16 cellular contexts compared by ENCODE assay signal in genomic region chr10:24505759-24506158, GRCh38.
"Had no signal": no experiment of that assay in that cellular context is flagged by ENCODE, and none has a peak within 500 bp of the region (broad histone marks: within the 10 kb centered on the region; RNA-seq: fewer than 3 reads in every experiment).

No MANE protein-coding gene starts in this region.

- DNase-seq: activated CD4-positive, alpha-beta T cell treated with anti-CD3 and anti-CD28 coated beads for 36 hours; activated CD8-positive, alpha-beta memory T cell treated with anti-CD3 and anti-CD28 coated beads, Interleukin-2, amount 50 U/mL, for 48 hours; activated CD8-positive, alpha-beta T cell treated with anti-CD3 and anti-CD28 coated beads for 36 hours; activated naive CD4-positive, alpha-beta T cell; esophagus squamous epithelium; hippocampal formation; mammary epithelial cell; naive thymus-derived CD4-positive, alpha-beta T cell; stimulated activated CD4-positive, alpha-beta T cell treated with anti-CD3 and anti-CD28 coated beads, Interleukin-4, amount 100 ng/mL, for 24 hours; T-helper 9 cell had no signal

- H3K4me3 ChIP-seq: esophagus squamous epithelium, thoracic aorta had no signal

- H3K4me1 Mint-ChIP-seq: activated CD4-positive, alpha-beta T cell treated with anti-CD3 and anti-CD28 coated beads for 36 hours; central memory CD8-positive, alpha-beta T cell; naive thymus-derived CD4-positive, alpha-beta T cell had no signal

- H3K4me3 Mint-ChIP-seq: activated CD4-positive, alpha-beta T cell treated with anti-CD3 and anti-CD28 coated beads for 36 hours; activated CD8-positive, alpha-beta T cell treated with anti-CD3 and anti-CD28 coated beads for 36 hours; activated T-helper 1 cell treated with anti-CD3 and anti-CD28 coated beads, Interleukin-12 subunit alpha, Interleukin-12 subunit beta, Interleukin-2, Interleukin-4 antibody, amounts not matched to agents 30 ng/mL and 10 ng/mL and 1 ng/mL, durations not matched to agents 14 hours and 24 hours and 36 hours; brain; central memory CD8-positive, alpha-beta T cell; dendritic cell treated with granulocyte-macrophage colony-stimulating factor and Interleukin-4, amounts not matched to agents 40 ng/mL and 50 ng/mL, for 4 days; naive thymus-derived CD4-positive, alpha-beta T cell; stimulated activated naive CD8-positive, alpha-beta T cell treated with anti-CD3 and anti-CD28 coated beads, Interleukin-15, Interleukin-2, amounts not matched to agents 100 ng/mL and 50 ng/mL, for 24 hours had no signal

- H3K27ac Mint-ChIP-seq: activated CD4-positive, alpha-beta T cell treated with anti-CD3 and anti-CD28 coated beads for 36 hours; activated CD8-positive, alpha-beta T cell treated with anti-CD3 and anti-CD28 coated beads for 36 hours; activated T-helper 1 cell treated with anti-CD3 and anti-CD28 coated beads, Interleukin-12 subunit alpha, Interleukin-12 subunit beta, Interleukin-2, Interleukin-4 antibody, amounts not matched to agents 30 ng/mL and 10 ng/mL and 1 ng/mL, durations not matched to agents 14 hours and 24 hours and 36 hours; brain; dendritic cell treated with granulocyte-macrophage colony-stimulating factor and Interleukin-4, amounts not matched to agents 40 ng/mL and 50 ng/mL, for 4 days; naive thymus-derived CD4-positive, alpha-beta T cell; stimulated activated naive CD8-positive, alpha-beta T cell treated with anti-CD3 and anti-CD28 coated beads, Interleukin-15, Interleukin-2, amounts not matched to agents 100 ng/mL and 50 ng/mL, for 24 hours had no signal

- H3K9me3 Mint-ChIP-seq: activated T-helper 1 cell treated with anti-CD3 and anti-CD28 coated beads, Interleukin-12 subunit alpha, Interleukin-12 subunit beta, Interleukin-2, Interleukin-4 antibody, amounts not matched to agents 30 ng/mL and 10 ng/mL and 1 ng/mL, durations not matched to agents 14 hours and 24 hours and 36 hours; dendritic cell treated with granulocyte-macrophage colony-stimulating factor and Interleukin-4, amounts not matched to agents 40 ng/mL and 50 ng/mL, for 4 days had no signal
